24 cellular contexts compared by ENCODE assay signal in the genomic region with DNA sequence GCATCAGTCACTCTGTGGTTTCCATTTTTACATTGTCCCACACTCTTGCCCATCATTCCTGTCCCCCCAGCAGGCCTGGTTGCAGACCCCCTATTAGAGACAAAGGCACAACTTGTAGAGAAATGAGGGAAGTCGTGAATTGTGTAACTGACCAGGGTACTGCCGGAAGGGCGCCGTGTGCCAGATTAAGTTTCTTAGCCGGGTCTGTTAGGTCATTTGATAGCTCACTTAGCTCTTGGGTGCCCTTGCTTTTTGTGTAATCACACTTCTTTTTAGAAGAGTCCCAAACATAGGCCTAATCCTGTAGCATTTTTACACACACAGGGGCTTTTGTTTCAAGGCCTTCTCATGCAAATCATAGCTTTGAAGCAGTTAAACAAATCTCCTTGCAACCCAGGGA.
"Had no signal": no experiment of that assay in that cellular context is flagged by ENCODE, and none has a peak within 500 bp of the region (broad histone marks: within the 10 kb centered on the region; RNA-seq: fewer than 3 reads in every experiment).

No MANE protein-coding gene starts in this region.

- ATAC-seq: activated T-helper 17 cell treated with anti-CD3 and anti-CD28 coated beads, Interleukin-2, amount 50 U/mL, for 72 hours; T-helper 17 cell had no signal

- H3K36me3 Mint-ChIP-seq: activated CD4-positive, alpha-beta memory T cell treated with anti-CD3 and anti-CD28 coated beads for 36 hours; activated naive CD4-positive, alpha-beta T cell treated with anti-CD3 and anti-CD28 coated beads, Interleukin-2, amount 10 ng/mL, durations not matched to agents 7 days and 5 days; activated naive CD8-positive, alpha-beta T cell treated with anti-CD3 and anti-CD28 coated beads for 36 hours had no signal

- H3K4me1 Mint-ChIP-seq: activated CD4-positive, alpha-beta T cell treated with anti-CD3 and anti-CD28 coated beads, Interleukin-2, amount 10 ng/mL, durations not matched to agents 7 days and 5 days; activated naive CD4-positive, alpha-beta T cell treated with anti-CD3 and anti-CD28 coated beads, Interleukin-2, amount 10 ng/mL, durations not matched to agents 7 days and 5 days; activated naive CD8-positive, alpha-beta T cell treated with anti-CD3 and anti-CD28 coated beads for 36 hours; activated T-helper 17 cell treated with anti-CD3 and anti-CD28 coated beads, Interleukin-2, amount 50 U/mL, for 72 hours; T-helper 17 cell had no signal

- H3K9me3 Mint-ChIP-seq: activated CD4-positive, alpha-beta memory T cell treated with anti-CD3 and anti-CD28 coated beads for 36 hours; activated CD4-positive, alpha-beta T cell treated with anti-CD3 and anti-CD28 coated beads, Interleukin-2, amount 10 ng/mL, durations not matched to agents 7 days and 5 days; activated naive CD8-positive, alpha-beta T cell treated with anti-CD3 and anti-CD28 coated beads for 36 hours had no signal

- H3K27me3 Mint-ChIP-seq: activated CD4-positive, alpha-beta memory T cell treated with anti-CD3 and anti-CD28 coated beads for 36 hours; activated CD4-positive, alpha-beta T cell treated with anti-CD3 and anti-CD28 coated beads, Interleukin-2, amount 10 ng/mL, durations not matched to agents 7 days and 5 days; activated naive CD4-positive, alpha-beta T cell treated with anti-CD3 and anti-CD28 coated beads, Interleukin-2, amount 10 ng/mL, durations not matched to agents 7 days and 5 days; activated naive CD8-positive, alpha-beta T cell treated with anti-CD3 and anti-CD28 coated beads for 36 hours; activated T-helper 17 cell treated with anti-CD3 and anti-CD28 coated beads, Interleukin-2, amount 50 U/mL, for 72 hours; T-helper 17 cell had no signal

- DNase-seq: activated CD4-positive, alpha-beta memory T cell treated with anti-CD3 and anti-CD28 coated beads for 36 hours; activated CD4-positive, alpha-beta T cell treated with anti-CD3 and anti-CD28 coated beads, Interleukin-2, amount 10 ng/mL, durations not matched to agents 7 days and 5 days; activated CD4-positive, CD25-positive, alpha-beta regulatory T cell; activated CD8-positive, alpha-beta memory T cell treated with anti-CD3 and anti-CD28 coated beads for 24 hours; activated gamma-delta T cell; activated naive CD4-positive, alpha-beta T cell treated with anti-CD3 and anti-CD28 coated beads, Interleukin-2, amount 10 ng/mL, durations not matched to agents 7 days and 5 days; activated naive CD8-positive, alpha-beta T cell treated with anti-CD3 and anti-CD28 coated beads for 36 hours; activated T-cell treated with anti-CD3 and anti-CD28 coated beads for 4 hours; activated T-cell treated with anti-CD3 and anti-CD28 coated beads, Interleukin-2, amount 50 U/mL, for 48 hours; brain microvascular endothelial cell; KBM-7; NCI-H1092 treated with DMSO at 0.1 percent for 48 hours; NCI-H1417 treated with DMSO at 0.1 percent for 48 hours; NCI-H1694; NCI-H2029; NCI-H2107; NCI-H2171 treated with DMSO at 0.1 percent for 48 hours; NCI-H226; NCI-H510A; PC-9; SIG-M5; T-helper 17 cell; T-helper 9 cell had no signal

- H3K4me3 Mint-ChIP-seq: activated CD4-positive, alpha-beta memory T cell treated with anti-CD3 and anti-CD28 coated beads for 36 hours; activated CD4-positive, alpha-beta T cell treated with anti-CD3 and anti-CD28 coated beads, Interleukin-2, amount 10 ng/mL, durations not matched to agents 7 days and 5 days; activated naive CD4-positive, alpha-beta T cell treated with anti-CD3 and anti-CD28 coated beads, Interleukin-2, amount 10 ng/mL, durations not matched to agents 7 days and 5 days; activated naive CD8-positive, alpha-beta T cell treated with anti-CD3 and anti-CD28 coated beads for 36 hours; activated T-helper 17 cell treated with anti-CD3 and anti-CD28 coated beads, Interleukin-2, amount 50 U/mL, for 72 hours; T-helper 17 cell had no signal

- H3K27ac Mint-ChIP-seq: activated CD4-positive, alpha-beta memory T cell treated with anti-CD3 and anti-CD28 coated beads for 36 hours; activated CD4-positive, alpha-beta T cell treated with anti-CD3 and anti-CD28 coated beads, Interleukin-2, amount 10 ng/mL, durations not matched to agents 7 days and 5 days; activated naive CD4-positive, alpha-beta T cell treated with anti-CD3 and anti-CD28 coated beads, Interleukin-2, amount 10 ng/mL, durations not matched to agents 7 days and 5 days; activated naive CD8-positive, alpha-beta T cell treated with anti-CD3 and anti-CD28 coated beads for 36 hours; activated T-helper 17 cell treated with anti-CD3 and anti-CD28 coated beads, Interleukin-2, amount 50 U/mL, for 72 hours; T-helper 17 cell had no signal
